In the genomic region with DNA sequence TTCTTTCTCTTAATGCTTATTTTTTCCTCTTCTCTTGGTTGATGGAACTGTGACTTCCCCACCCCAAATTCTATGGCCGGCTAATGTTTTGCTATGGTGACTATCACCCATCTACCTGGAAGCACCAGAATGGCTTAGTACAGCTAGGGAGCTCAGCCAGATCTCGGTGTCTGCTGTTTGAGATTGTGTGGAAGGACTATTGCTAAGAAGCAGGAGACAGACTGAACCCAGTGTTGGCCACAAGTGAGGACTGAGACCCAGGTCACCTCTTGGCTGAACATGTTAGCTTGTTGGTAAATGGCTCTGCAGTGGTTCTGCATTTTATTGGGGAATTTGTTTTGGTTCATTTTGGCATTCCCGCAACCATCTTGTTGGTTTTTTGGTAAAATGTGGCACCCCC, we compare ENCODE assay signal across 8 cellular contexts. TPM values are rescaled to one million over a fixed set of nuclear protein-coding genes. Genes with fewer than 3 reads are reported as not detected.
DNase-seq lines count a peak whose midpoint lies in the region; ATAC-seq and TF ChIP-seq lines count a peak whose summit lies in the region.

No MANE protein-coding gene starts in this region.

- peak overlapping the region; percentile 93 for H3K27ac ChIP-seq in C4-2B
- H3K27ac ChIP-seq in MM.1S (ENCODE audit: low read length): peak overlapping the region; percentile 60; the same call in 1 of the 2 replicates
- peak overlapping the region; percentile 90 for H3K27ac ChIP-seq in effector memory CD4-positive, alpha-beta T cell (ENCODE audit: insufficient read depth, low read length, poor library complexity, severe bottlenecking)
- no peak overlapping the region for H3K27ac ChIP-seq in neural progenitor cell

- no peaks in the 10 kb centered on the region for H3K9me2 ChIP-seq in MM.1S (replicated peaks; ENCODE audit: insufficient read depth, low read length)

- peaks cover 29% of the 10 kb centered on the region for H3K4me1 ChIP-seq in MM.1S (ENCODE audit: low read length)
- peaks cover 65% of the 10 kb centered on the region for H3K4me1 ChIP-seq in effector memory CD4-positive, alpha-beta T cell (ENCODE audit: control insufficient read depth, insufficient read depth, low read length, poor library complexity, severe bottlenecking)
- peaks cover 64% of the 10 kb centered on the region for H3K4me1 ChIP-seq in neural progenitor cell

- peak overlapping the region; percentile 4; the same call in 1 of the 2 replicates for H3K9ac ChIP-seq in MM.1S (ENCODE audit: low read length)
- peak overlapping the region; percentile 15 for H3K9ac ChIP-seq in neural progenitor cell

- peaks cover 62% of the 10 kb centered on the region for H4K20me1 ChIP-seq in MM.1S (ENCODE audit: insufficient read depth, low read length)
- peaks cover 70% of the 10 kb centered on the region for H4K20me1 ChIP-seq in neural progenitor cell (ENCODE audit: low read depth)

- H3K27me3 Mint-ChIP-seq in neural progenitor cell (ENCODE audit: insufficient read depth, low read depth): peaks cover 8% of the 10 kb centered on the region

- no peak for ATAC-seq in GM21447 (IDR thresholded peaks at IDR 0.05; ENCODE audit: unreplicated experiment)

- H2AFZ ChIP-seq in MM.1S (ENCODE audit: low read length) (no peak overlapping the region), neural progenitor cell (replicated peaks) (no peak overlapping the region)

- DNase-seq in MM.1S: no peak
- no peak for DNase-seq in effector memory CD4-positive, alpha-beta T cell
- no peak for DNase-seq in neural progenitor cell (ENCODE audit: low spot score)
- no peak for DNase-seq in amygdala (lab: John Stamatoyannopoulos, UW)
- DNase-seq in activated CD4-positive, alpha-beta T cell treated with anti-CD3 and anti-CD28 coated beads, Interleukin-2, amount 50 U/mL, for 48 hours: no peak
- no peak for DNase-seq in NCI-H2081 (lab: John Stamatoyannopoulos, UW)

- H3K36me3 Mint-ChIP-seq in neural progenitor cell: peaks cover 3% of the 10 kb centered on the region

- no peaks in the 10 kb centered on the region for H3K36me3 ChIP-seq in MM.1S (replicated peaks; ENCODE audit: insufficient read depth, low read length)
- no peaks in the 10 kb centered on the region for H3K36me3 ChIP-seq in effector memory CD4-positive, alpha-beta T cell (ENCODE audit: control insufficient read depth, insufficient read depth, low read length)
- no peaks in the 10 kb centered on the region for H3K36me3 ChIP-seq in neural progenitor cell

- no peaks in the 10 kb centered on the region for H3K9me3 ChIP-seq in MM.1S (replicated peaks; ENCODE audit: insufficient read depth, low read length)
- no peaks in the 10 kb centered on the region for H3K9me3 ChIP-seq in effector memory CD4-positive, alpha-beta T cell (ENCODE audit: control insufficient read depth, low read length)
- no peaks in the 10 kb centered on the region for H3K9me3 ChIP-seq in neural progenitor cell (ENCODE audit: low read depth)

- H3K4me2 ChIP-seq in MM.1S (ENCODE audit: low read depth, low read length) (peak overlapping the region; percentile 90), neural progenitor cell (peak overlapping the region; percentile 98)

- peak overlapping the region; percentile 95 for H3K4me3 Mint-ChIP-seq in neural progenitor cell

- H3K27ac Mint-ChIP-seq in neural progenitor cell: no peak overlapping the region

- no peak for TF ChIP-seq CTCF in C4-2B (conservative IDR thresholded peaks at IDR 0.05)
- TF ChIP-seq CTCF in MM.1S (IDR thresholded peaks at IDR 0.05; ENCODE audit: low read length): no peak
- TF ChIP-seq CTCF in neural progenitor cell (IDR thresholded peaks at IDR 0.05): no peak

- H3K9me3 Mint-ChIP-seq in neural progenitor cell: no peaks in the 10 kb centered on the region

- H3K27me3 ChIP-seq in MM.1S (replicated peaks; ENCODE audit: insufficient read depth, low read length): no peaks in the 10 kb centered on the region
- H3K27me3 ChIP-seq in effector memory CD4-positive, alpha-beta T cell (replicated peaks; ENCODE audit: control insufficient read depth, insufficient read depth, low read length, poor library complexity, severe bottlenecking): no peaks in the 10 kb centered on the region
- H3K27me3 ChIP-seq in neural progenitor cell: no peaks in the 10 kb centered on the region

- H3F3A ChIP-seq in MM.1S (ENCODE audit: insufficient read depth, low read length) (peaks cover 45% of the 10 kb centered on the region), neural progenitor cell (ENCODE audit: low read depth) (peaks cover 67% of the 10 kb centered on the region)

- H3K79me2 ChIP-seq in MM.1S (ENCODE audit: low read length) (peaks cover 71% of the 10 kb centered on the region), neural progenitor cell (ENCODE audit: low read depth) (peaks cover 75% of the 10 kb centered on the region)

- peaks cover 59% of the 10 kb centered on the region for H3K4me1 Mint-ChIP-seq in neural progenitor cell

- H3K4me3 ChIP-seq in MM.1S (ENCODE audit: low read length) (peak overlapping the region; percentile 29), neural progenitor cell (peak overlapping the region; percentile 100)
- peak overlapping the region; percentile 32 for H3K4me3 ChIP-seq in effector memory CD4-positive, alpha-beta T cell (ENCODE audit: insufficient read depth, low read depth, low read length, poor library complexity, severe bottlenecking)

RNA-seq across cellular contexts. Expression of gene PRRC2B, which starts 2.7 kb away (rescaled TPM):
- total RNA-seq in neural progenitor cell (ENCODE audit: low replicate concordance): 139 and 148 TPM in 2 replicates

Comparison
In these comparisons a context has a peak if more than half of its experiments do, and no peak if none do; other contexts are left out.
1. H3K4me3 ChIP-seq: peak in every context shown above with its lines; median percentile 100 in neural progenitor cell; 32 in effector memory CD4-positive, alpha-beta T cell; 29 in MM.1S.